Comparison of ENCODE assay signal across 19 cellular contexts in genomic region chr5:80151890-80152289, GRCh38.
DNase-seq lines count a peak whose midpoint lies in the region; ATAC-seq, FAIRE-seq and TF ChIP-seq lines count a peak whose summit lies in the region.
"Had no signal": no experiment of that assay in that cellular context is flagged by ENCODE, and none has a peak within 500 bp of the region (broad histone marks: within the 10 kb centered on the region; RNA-seq: fewer than 3 reads in every experiment).

No MANE protein-coding gene starts in this region.

- peaks cover 86% of the 10 kb centered on the region for H3K4me1 Mint-ChIP-seq in CD4-positive, alpha-beta T cell (ENCODE audit: low read depth)
- peaks cover 57% of the 10 kb centered on the region for H3K4me1 Mint-ChIP-seq in activated CD4-positive, alpha-beta memory T cell treated with anti-CD3 and anti-CD28 coated beads for 36 hours (ENCODE audit: low read depth)

- H3K9me3 Mint-ChIP-seq in CD4-positive, alpha-beta T cell = no peaks in the 10 kb centered on the region
- H3K9me3 Mint-ChIP-seq in activated CD4-positive, alpha-beta memory T cell treated with anti-CD3 and anti-CD28 coated beads for 36 hours = no peaks in the 10 kb centered on the region
- H3K9me3 Mint-ChIP-seq: activated CD4-positive, alpha-beta T cell treated with anti-CD3 and anti-CD28 coated beads, Interleukin-2, amount 10 ng/mL, durations not matched to agents 24 days and 14 days had no signal

- in situ Hi-C loops in HepG2 (cut with HindIII; ENCODE audit: extremely low pct_ligation_motif_present, low pct_unique_long_range_greater_than_20kb) = no loop called here

- BruUV-seq in HepG2 (replicated peaks; lab: Mats Ljungman, UMichigan) = no TSS peak

- peak overlapping the region; percentile 68 for H3K27ac ChIP-seq in CD4-positive, alpha-beta T cell (ENCODE audit: low read depth, low read length)
- H3K27ac ChIP-seq in HepG2 (ENCODE audit: extremely low read length, insufficient read depth, low read length) = peak overlapping the region; percentile 5
- H3K27ac ChIP-seq: SJCRH30 had no signal

- intact Hi-C loops in CD4-positive, alpha-beta T cell (cut with DNase I, micrococcal nuclease) = loop anchor here in 1 of 2 experiments (2.0 to 5.0 kb wide), 3 partner anchors 41 to 59 kb away; no protein-coding TSS in a partner anchor
- intact Hi-C loops in activated CD4-positive, alpha-beta memory T cell treated with anti-CD3 and anti-CD28 coated beads for 36 hours (cut with micrococcal nuclease) = loop anchor here (2.0 kb wide), 1 partner anchor 39 kb away; no protein-coding TSS in a partner anchor
- intact Hi-C loops in HepG2 (cut with micrococcal nuclease; ENCODE audit: unreplicated experiment) (loop anchor here (2.0 to 5.0 kb wide), 2 partner anchors 53 to 60 kb away; no protein-coding TSS in a partner anchor), lower leg skin (cut with DNase I; ENCODE audit: low total_unique reads) (no loop called here)

- TF ChIP-seq CTCF in CD4-positive, alpha-beta T cell (IDR thresholded peaks at IDR 0.05) = no peak
- TF ChIP-seq CTCF in HepG2 (CRISPR knock-in tag; IDR thresholded peaks at IDR 0.05) (no peak), lower leg skin (IDR thresholded peaks at IDR 0.05) (no peak)

- no peak for ATAC-seq in CD4-positive, alpha-beta T cell (ENCODE audit: poor library complexity)
- no peak; the same call in none of the 3 replicates for ATAC-seq in HepG2
- ATAC-seq: sciatic nerve had no signal

- H2AFZ ChIP-seq in HepG2 (ENCODE audit: low read length) = no peak overlapping the region

- H3K27me3 ChIP-seq in CD4-positive, alpha-beta T cell (ENCODE audit: control insufficient read depth, insufficient read depth, low read length) = no peaks in the 10 kb centered on the region
- no peaks in the 10 kb centered on the region for H3K27me3 ChIP-seq in HepG2 (ENCODE audit: control insufficient read depth in 1 of 2, insufficient read depth in 2 of 2, low read length in 2 of 2)
- H3K27me3 ChIP-seq: SJCRH30 had no signal

- H3K27me3 Mint-ChIP-seq in CD4-positive, alpha-beta T cell = no peaks in the 10 kb centered on the region
- H3K27me3 Mint-ChIP-seq in activated CD4-positive, alpha-beta memory T cell treated with anti-CD3 and anti-CD28 coated beads for 36 hours = no peaks in the 10 kb centered on the region
- H3K27me3 Mint-ChIP-seq: activated CD4-positive, alpha-beta T cell treated with anti-CD3 and anti-CD28 coated beads, Interleukin-2, amount 10 ng/mL, durations not matched to agents 24 days and 14 days had no signal

- TF ChIP-seq EP300 in HepG2 (IDR thresholded peaks at IDR 0.05; ENCODE audit: low read depth in 2 of 2, low read length in 2 of 2) = no peak
- no peak for TF ChIP-seq EP300 in HepG2 (CRISPR knock-in tag; IDR thresholded peaks at IDR 0.05; ENCODE audit: borderline replicate concordance)

- peak overlapping the region; percentile 98 for H3K27ac Mint-ChIP-seq in CD4-positive, alpha-beta T cell
- H3K27ac Mint-ChIP-seq in activated CD4-positive, alpha-beta memory T cell treated with anti-CD3 and anti-CD28 coated beads for 36 hours = peak overlapping the region; percentile 90

- peaks cover 93% of the 10 kb centered on the region for H3K36me3 Mint-ChIP-seq in CD4-positive, alpha-beta T cell (ENCODE audit: low read depth)
- H3K36me3 Mint-ChIP-seq in activated CD4-positive, alpha-beta memory T cell treated with anti-CD3 and anti-CD28 coated beads for 36 hours = peaks cover 43% of the 10 kb centered on the region

- H3K4me3 ChIP-seq in HepG2 (replicated peaks in 1 of 3; ENCODE audit: insufficient read depth in 1 of 3, low read depth in 2 of 3, low read length in 3 of 3) (no peak overlapping the region), lower leg skin (ENCODE audit: low read depth, poor library complexity, severe bottlenecking) (no peak overlapping the region)
- H3K4me3 ChIP-seq: SJCRH30 had no signal

- no peak for TF ChIP-seq RAD21 in HepG2 (CRISPR knock-in tag; IDR thresholded peaks at IDR 0.05)

- TF ChIP-seq POLR2A in HepG2 (IDR thresholded peaks at IDR 0.05; ENCODE audit: insufficient read depth in 1 of 2, low read depth in 2 of 2, low read length in 2 of 2) = no peak
- TF ChIP-seq POLR2A in lower leg skin (IDR thresholded peaks at IDR 0.05) = no peak

- FAIRE-seq in HepG2 (lab: Jason Lieb, UNC) = no peak
- FAIRE-seq: G401.6, urothelium cell line had no signal

- no peak overlapping the region for H3K4me2 ChIP-seq in HepG2 (ENCODE audit: low read depth, low read length)

- no peak overlapping the region for H3K9ac ChIP-seq in HepG2 (ENCODE audit: insufficient read depth, low read depth, low read length)

- peaks cover 51% of the 10 kb centered on the region for H3K4me1 ChIP-seq in HepG2 (ENCODE audit: insufficient read depth, low read length)

- no peaks in the 10 kb centered on the region for H3K79me2 ChIP-seq in HepG2 (ENCODE audit: insufficient read depth, low read length)

- no peak overlapping the region for H3K4me3 Mint-ChIP-seq in CD4-positive, alpha-beta T cell
- no peak overlapping the region for H3K4me3 Mint-ChIP-seq in activated CD4-positive, alpha-beta memory T cell treated with anti-CD3 and anti-CD28 coated beads for 36 hours
- H3K4me3 Mint-ChIP-seq: activated CD4-positive, alpha-beta T cell treated with anti-CD3 and anti-CD28 coated beads, Interleukin-2, amount 10 ng/mL, durations not matched to agents 24 days and 14 days had no signal

- H3K9me3 ChIP-seq in CD4-positive, alpha-beta T cell (ENCODE audit: control insufficient read depth, low read length) = no peaks in the 10 kb centered on the region
- H3K9me3 ChIP-seq in HepG2 (ENCODE audit: low read length) = no peaks in the 10 kb centered on the region
- H3K9me3 ChIP-seq: SJCRH30 had no signal

- POLR2A ChIA-PET in CD4-positive, alpha-beta T cell (lab: Charles Lee) = interaction anchor here (1.5 to 8.7 kb wide), 6 partner anchors 8 to 104 kb away, joined by 5 to 96 read pairs (median 16); partner anchors contain the start of gene SERINC5
- POLR2A ChIA-PET in activated CD4-positive, alpha-beta memory T cell treated with anti-CD3 and anti-CD28 coated beads for 36 hours (lab: Charles Lee) = interaction anchor here (1.4 kb wide), 2 partner anchors 12 to 103 kb away, joined by 3 read pairs; no protein-coding TSS in a partner anchor
- POLR2A ChIA-PET in HepG2 (lab: Yijun Ruan, JAX) = interaction anchor here (0.5 to 1.8 kb wide), 3 partner anchors 33 to 255 kb away, joined by 3 to 8 read pairs (median 4); no protein-coding TSS in a partner anchor

- peaks cover 11 to 26% of the 10 kb centered on the region in 2 experiments; a peak in 4 of 5 replicates for H3K36me3 ChIP-seq in HepG2 (replicated peaks in 1 of 2; ENCODE audit: control insufficient read depth in 1 of 2, insufficient read depth in 2 of 2, low read length in 2 of 2)
- H3K36me3 ChIP-seq: SJCRH30 had no signal

- CTCF ChIA-PET in CD4-positive, alpha-beta T cell (lab: Charles Lee) = no interaction called here
- CTCF ChIA-PET in activated CD4-positive, alpha-beta memory T cell treated with anti-CD3 and anti-CD28 coated beads for 36 hours (lab: Charles Lee) = interaction anchor here (0.7 kb wide), 1 partner anchor 109 kb away, joined by 3 read pairs; no protein-coding TSS in a partner anchor
- CTCF ChIA-PET in HepG2 (lab: Yijun Ruan, JAX; ENCODE audit: low intra/inter-chr PET ratio, low total read pairs) = no interaction called here

- peak; percentile 19 for DNase-seq in Ammon's horn (ENCODE audit: low spot score)
- DNase-seq in CD4-positive, alpha-beta T cell = no peak
- DNase-seq in activated CD4-positive, alpha-beta memory T cell treated with anti-CD3 and anti-CD28 coated beads for 36 hours = no peak
- DNase-seq in HepG2 (ENCODE audit: low spot score) = no peak
- no peak for DNase-seq in lower leg skin (ENCODE audit: low spot score in 2 of 2)
- no peak for DNase-seq in SKM-1 treated with dmso at 0.1 percent for 144 hours (lab: John Stamatoyannopoulos, UW; ENCODE audit: unreplicated experiment)
- DNase-seq in T1000 (lab: John Stamatoyannopoulos, UW) = no peak
- no peak for DNase-seq in HCEC 1CT
- DNase-seq: activated CD4-positive, alpha-beta T cell treated with anti-CD3 and anti-CD28 coated beads, Interleukin-2, amount 10 ng/mL, durations not matched to agents 24 days and 14 days; cerebellar nuclear complex; KG1; NCI-H1092; NCI-H2107; NCI-H526 treated with DMSO at 0.1 percent for 48 hours; SJCRH30; T-helper 9 cell had no signal

- H4K20me1 ChIP-seq in HepG2 (ENCODE audit: insufficient read depth, low read length) = no peaks in the 10 kb centered on the region

- 97% methylated on average over 6 of the region's 6 CpGs for WGBS in HepG2 (ENCODE audit: low lambda C conversion rate)
- WGBS in lower leg skin, 2 donors = 92 to 99% methylated on average over 6 of the region's 6 CpGs

TF ChIP-seq in HepG2, 621 proteins besides CTCF, POLR2A, EP300 and RAD21 (continues in another document):
- TF ChIP-seq IRF2 (CRISPR knock-in tag; IDR thresholded peaks at IDR 0.05) = no peak
- no peak for TF ChIP-seq PRDM10 (CRISPR knock-in tag; IDR thresholded peaks at IDR 0.05; ENCODE audit: low read depth)
- TF ChIP-seq THYN1 (CRISPR knock-in tag; IDR thresholded peaks at IDR 0.05; ENCODE audit: borderline replicate concordance, low read depth) = no peak
- no peak for TF ChIP-seq ZBTB7B (CRISPR knock-in tag; IDR thresholded peaks at IDR 0.05)
- no peak for TF ChIP-seq JUND (CRISPR knock-in tag; IDR thresholded peaks at IDR 0.05)
- no peak for TF ChIP-seq MLLT10 (CRISPR knock-in tag; IDR thresholded peaks at IDR 0.05)
